In the genomic region with DNA sequence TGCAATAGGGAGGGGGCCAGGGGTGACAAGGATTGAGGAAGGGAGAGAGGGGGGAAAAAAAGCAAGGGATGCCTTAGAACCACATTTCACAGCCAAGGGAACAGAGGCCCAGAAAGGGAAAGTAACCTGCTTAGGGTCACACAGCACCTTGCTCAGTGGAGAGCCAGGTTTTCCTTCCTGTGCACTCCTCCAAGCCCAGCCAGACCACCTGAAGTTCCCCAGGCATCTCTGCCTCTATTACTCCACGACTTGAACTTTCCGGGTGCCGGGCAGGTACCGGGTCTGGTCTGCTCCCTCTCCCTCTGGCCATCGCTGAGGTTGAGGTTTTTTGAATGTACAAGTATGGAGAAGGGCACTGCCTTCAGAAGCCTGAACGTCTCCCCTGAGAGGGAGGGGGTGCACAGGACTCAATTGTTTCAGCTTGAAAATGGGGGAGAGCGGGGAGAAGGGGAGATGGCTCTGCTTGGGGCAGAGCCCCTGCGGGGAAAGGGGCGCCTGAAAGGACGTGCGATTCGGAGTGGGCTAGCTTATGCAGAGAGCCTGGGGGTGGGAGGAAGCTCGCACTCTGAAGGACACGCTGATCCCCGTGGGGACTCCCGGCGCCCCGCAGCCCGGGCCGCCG, we compare ENCODE assay signal across 8 cellular contexts. TPM values are rescaled to one million over a fixed set of nuclear protein-coding genes. Genes with fewer than 3 reads are reported as not detected.
DNase-seq lines count a peak whose midpoint lies in the region; ATAC-seq and TF ChIP-seq lines count a peak whose summit lies in the region.

No MANE protein-coding gene starts in this region.

- ATAC-seq in activated CD4-positive, CD25-positive, alpha-beta regulatory T cell treated with anti-CD3 and anti-CD28 coated beads, Interleukin-2, amount 50 U/mL, for 24 hours = no peak

- no peaks in the 10 kb centered on the region for H3F3A ChIP-seq in neural cell (ENCODE audit: insufficient read depth, low read length, poor library complexity, severe bottlenecking)

- H3K9me3 ChIP-seq in CD4-positive, alpha-beta memory T cell (ENCODE audit: control insufficient read depth in 1 of 2, low read length in 2 of 2) = no peaks in the 10 kb centered on the region
- no peaks in the 10 kb centered on the region for H3K9me3 ChIP-seq in neural cell (ENCODE audit: low read length)

- TF ChIP-seq RAD21 in neural cell (conservative IDR thresholded peaks at IDR 0.05) = no peak

- peak overlapping the region; percentile 86 to 96 for H3K4me3 ChIP-seq in CD4-positive, alpha-beta memory T cell (ENCODE audit: low read length in 2 of 2)
- H3K4me3 ChIP-seq in HL-60 (replicated peaks; ENCODE audit: insufficient read depth, low read length) (peak overlapping the region; percentile 43), neural cell (ENCODE audit: low read length) (peak overlapping the region; percentile 66)

- no peak for TF ChIP-seq EP300 in neural cell (conservative IDR thresholded peaks at IDR 0.05; ENCODE audit: poor library complexity, severe bottlenecking)

- CTCF ChIA-PET in CD4-positive, alpha-beta memory T cell (lab: Charles Lee; ENCODE audit: partially characterized antibody) = interaction anchor here (1.2 to 1.7 kb wide), 5 partner anchors 8 to 16 kb away, joined by 3 to 4 read pairs (median 3); no protein-coding TSS in a partner anchor

- H2AFZ ChIP-seq in neural cell (ENCODE audit: low read depth, low read length) = no peak overlapping the region

- TF ChIP-seq CTCF in HL-60 (IDR thresholded peaks at IDR 0.05; ENCODE audit: insufficient read depth, low read length) (no peak), neural cell (IDR thresholded peaks at IDR 0.05; ENCODE audit: poor library complexity, severe bottlenecking) (no peak)

- intact Hi-C loops in CD4-positive, alpha-beta memory T cell (cut with micrococcal nuclease) = loop anchor here (1.0 to 2.0 kb wide), 2 partner anchors 22 to 35 kb away; no protein-coding TSS in a partner anchor
- intact Hi-C loops in dendritic cell treated with granulocyte-macrophage colony-stimulating factor and Interleukin-4, amounts not matched to agents 40 ng/mL and 50 ng/mL, for 4 days (cut with micrococcal nuclease) = no loop called here

- peaks cover 20% of the 10 kb centered on the region for H3K4me1 ChIP-seq in CD4-positive, alpha-beta memory T cell (ENCODE audit: insufficient read depth, low read length)

- no peaks in the 10 kb centered on the region for H3K27me3 ChIP-seq in CD4-positive, alpha-beta memory T cell (ENCODE audit: insufficient read depth, low read length)
- H3K27me3 ChIP-seq in HL-60 (ENCODE audit: insufficient read depth, poor library complexity, severe bottlenecking) = peaks cover 29% of the 10 kb centered on the region
- no peaks in the 10 kb centered on the region for H3K27me3 ChIP-seq in neural cell (ENCODE audit: insufficient read depth, low read depth, low read length)

- H4K20me1 ChIP-seq in neural cell (ENCODE audit: insufficient read depth) = no peaks in the 10 kb centered on the region

- peak overlapping the region; percentile 91 to 98 (median 96) for H3K27ac Mint-ChIP-seq in CD4-positive, alpha-beta memory T cell
- peak overlapping the region; percentile 91 for H3K27ac Mint-ChIP-seq in dendritic cell treated with granulocyte-macrophage colony-stimulating factor and Interleukin-4, amounts not matched to agents 40 ng/mL and 50 ng/mL, for 4 days

- peaks cover 0 to 14% of the 10 kb centered on the region in 2 donors for H3K36me3 Mint-ChIP-seq in CD4-positive, alpha-beta memory T cell
- peaks cover 9% of the 10 kb centered on the region for H3K36me3 Mint-ChIP-seq in dendritic cell treated with granulocyte-macrophage colony-stimulating factor and Interleukin-4, amounts not matched to agents 40 ng/mL and 50 ng/mL, for 4 days (ENCODE audit: low read depth)

- peaks cover 12 to 49% (median 33%) of the 10 kb centered on the region in 4 donors for H3K4me1 Mint-ChIP-seq in CD4-positive, alpha-beta memory T cell
- H3K4me1 Mint-ChIP-seq in dendritic cell treated with granulocyte-macrophage colony-stimulating factor and Interleukin-4, amounts not matched to agents 40 ng/mL and 50 ng/mL, for 4 days (ENCODE audit: low read depth) = peaks cover 29% of the 10 kb centered on the region

- peak overlapping the region; percentile 93 to 99 (median 99) for H3K4me3 Mint-ChIP-seq in CD4-positive, alpha-beta memory T cell
- H3K4me3 Mint-ChIP-seq in dendritic cell treated with granulocyte-macrophage colony-stimulating factor and Interleukin-4, amounts not matched to agents 40 ng/mL and 50 ng/mL, for 4 days = peak overlapping the region; percentile 93

- H3K9me3 Mint-ChIP-seq in CD4-positive, alpha-beta memory T cell = no peaks in the 10 kb centered on the region
- no peaks in the 10 kb centered on the region for H3K9me3 Mint-ChIP-seq in dendritic cell treated with granulocyte-macrophage colony-stimulating factor and Interleukin-4, amounts not matched to agents 40 ng/mL and 50 ng/mL, for 4 days

- no peak overlapping the region for H3K9ac ChIP-seq in neural cell (ENCODE audit: low read length)

- H3K36me3 ChIP-seq in CD4-positive, alpha-beta memory T cell (ENCODE audit: insufficient read depth, low read length) = no peaks in the 10 kb centered on the region
- no peaks in the 10 kb centered on the region for H3K36me3 ChIP-seq in neural cell (ENCODE audit: insufficient read depth, low read length)

- no peaks in the 10 kb centered on the region for H3K27me3 Mint-ChIP-seq in CD4-positive, alpha-beta memory T cell
- peaks cover 17% of the 10 kb centered on the region for H3K27me3 Mint-ChIP-seq in dendritic cell treated with granulocyte-macrophage colony-stimulating factor and Interleukin-4, amounts not matched to agents 40 ng/mL and 50 ng/mL, for 4 days

- DNase-seq in CD4-positive, alpha-beta memory T cell = no peak
- no peak for DNase-seq in HL-60 (ENCODE audit: low read depth in 1 of 2, low spot score in 1 of 2)
- no peak for DNase-seq in NCI-H748 (lab: John Stamatoyannopoulos, UW; ENCODE audit: unreplicated experiment)
- DNase-seq in DMS79 (lab: John Stamatoyannopoulos, UW) = no peak
- DNase-seq in activated gamma-delta T cell (lab: John Stamatoyannopoulos, UW) = no peak

- H3K27ac ChIP-seq in CD4-positive, alpha-beta memory T cell (ENCODE audit: low read depth, low read length) = peak overlapping the region; percentile 71
- no peak overlapping the region for H3K27ac ChIP-seq in HL-60 (replicated peaks)
- H3K27ac ChIP-seq in neural cell (ENCODE audit: low read length) = no peak overlapping the region

- H3K9me2 ChIP-seq in neural cell (ENCODE audit: insufficient read depth, low read length) = no peaks in the 10 kb centered on the region

- no peaks in the 10 kb centered on the region for H3K79me2 ChIP-seq in neural cell (replicated peaks; ENCODE audit: insufficient read depth, low read length)

- POLR2A ChIA-PET in CD4-positive, alpha-beta memory T cell (lab: Charles Lee; ENCODE audit: partially characterized antibody) = interaction anchor here (0.6 to 3.0 kb wide), 10 partner anchors 8 to 319 kb away, joined by 3 to 15 read pairs (median 4); no protein-coding TSS in a partner anchor

- H3K4me2 ChIP-seq in neural cell (ENCODE audit: low read length) = no peak overlapping the region

TF ChIP-seq in neural cell, 6 proteins besides CTCF, POLR2A, EP300 and RAD21:
- no peak for TF ChIP-seq SMC3 (conservative IDR thresholded peaks at IDR 0.05; ENCODE audit: poor library complexity)
- no peak for TF ChIP-seq POLR2AphosphoS5 (IDR thresholded peaks at IDR 0.05)
- no peak for TF ChIP-seq TAF1 (IDR thresholded peaks at IDR 0.05; ENCODE audit: low read depth)
- TF ChIP-seq MXI1 (conservative IDR thresholded peaks at IDR 0.05; ENCODE audit: poor library complexity, severe bottlenecking) = no peak
- TF ChIP-seq, protein P1, sequence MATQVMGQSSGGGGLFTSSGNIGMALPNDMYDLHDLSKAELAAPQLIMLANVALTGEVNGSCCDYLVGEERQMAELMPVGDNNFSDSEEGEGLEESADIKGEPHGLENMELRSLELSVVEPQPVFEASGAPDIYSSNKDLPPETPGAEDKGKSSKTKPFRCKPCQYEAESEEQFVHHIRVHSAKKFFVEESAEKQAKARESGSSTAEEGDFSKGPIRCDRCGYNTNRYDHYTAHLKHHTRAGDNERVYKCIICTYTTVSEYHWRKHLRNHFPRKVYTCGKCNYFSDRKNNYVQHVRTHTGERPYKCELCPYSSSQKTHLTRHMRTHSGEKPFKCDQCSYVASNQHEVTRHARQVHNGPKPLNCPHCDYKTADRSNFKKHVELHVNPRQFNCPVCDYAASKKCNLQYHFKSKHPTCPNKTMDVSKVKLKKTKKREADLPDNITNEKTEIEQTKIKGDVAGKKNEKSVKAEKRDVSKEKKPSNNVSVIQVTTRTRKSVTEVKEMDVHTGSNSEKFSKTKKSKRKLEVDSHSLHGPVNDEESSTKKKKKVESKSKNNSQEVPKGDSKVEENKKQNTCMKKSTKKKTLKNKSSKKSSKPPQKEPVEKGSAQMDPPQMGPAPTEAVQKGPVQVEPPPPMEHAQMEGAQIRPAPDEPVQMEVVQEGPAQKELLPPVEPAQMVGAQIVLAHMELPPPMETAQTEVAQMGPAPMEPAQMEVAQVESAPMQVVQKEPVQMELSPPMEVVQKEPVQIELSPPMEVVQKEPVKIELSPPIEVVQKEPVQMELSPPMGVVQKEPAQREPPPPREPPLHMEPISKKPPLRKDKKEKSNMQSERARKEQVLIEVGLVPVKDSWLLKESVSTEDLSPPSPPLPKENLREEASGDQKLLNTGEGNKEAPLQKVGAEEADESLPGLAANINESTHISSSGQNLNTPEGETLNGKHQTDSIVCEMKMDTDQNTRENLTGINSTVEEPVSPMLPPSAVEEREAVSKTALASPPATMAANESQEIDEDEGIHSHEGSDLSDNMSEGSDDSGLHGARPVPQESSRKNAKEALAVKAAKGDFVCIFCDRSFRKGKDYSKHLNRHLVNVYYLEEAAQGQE (IDR thresholded peaks at IDR 0.05; ENCODE audit: borderline replicate concordance) = no peak
- TF ChIP-seq EZH2 (IDR thresholded peaks at IDR 0.05; ENCODE audit: borderline replicate concordance, insufficient read depth, low read length, poor library complexity, severe bottlenecking) = no peak

RNA-seq across cellular contexts. Expression of a gene that starts 0.5 kb away (rescaled TPM):
- total RNA-seq in CD4-positive, alpha-beta memory T cell = 10 to 100 TPM; 15.6 to 16.2 TPM
- polyA plus RNA-seq in CD4-positive, alpha-beta memory T cell = 1 to 10 TPM; 1.1 to 7.1 TPM
- 16.1 and 17.0 TPM in 2 replicates for polyA plus RNA-seq in neural cell
- polyA minus RNA-seq in neural cell = 4.9 TPM in 2 replicates

RNA-seq across cellular contexts. Expression of a gene that starts 35.8 kb away (rescaled TPM):
- total RNA-seq in CD4-positive, alpha-beta memory T cell = 100 to 1,000 TPM; 141 to 160 TPM
- polyA plus RNA-seq in CD4-positive, alpha-beta memory T cell = 10 to 100 TPM; 11.0 to 30.0 TPM
- 19.2 and 32.3 TPM in 2 replicates for polyA plus RNA-seq in neural cell
- polyA minus RNA-seq in neural cell = 36.0 and 45.5 TPM in 2 replicates
